In the genomic region with DNA sequence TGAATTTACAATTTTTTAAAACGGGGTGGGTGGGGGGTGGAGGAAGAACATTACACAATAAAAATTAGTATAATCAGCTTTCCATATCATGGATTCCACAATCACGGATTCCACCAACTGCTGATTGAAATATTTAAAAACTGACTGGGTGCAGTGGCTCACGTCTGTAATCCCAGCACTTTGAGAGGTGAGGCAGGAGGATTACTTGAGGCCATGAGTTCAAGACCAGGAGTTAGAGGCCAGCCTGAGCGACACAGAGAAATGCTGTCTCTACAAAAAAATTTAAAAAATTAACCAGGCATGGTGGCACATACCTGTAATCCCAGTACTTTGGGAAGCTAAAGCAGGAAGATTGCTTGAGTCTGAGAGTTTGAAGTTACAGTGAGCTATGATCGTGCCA, we compare ENCODE assay signal across 23 cellular contexts.
"Had no signal": no experiment of that assay in that cellular context is flagged by ENCODE, and none has a peak within 500 bp of the region (broad histone marks: within the 10 kb centered on the region; RNA-seq: fewer than 3 reads in every experiment).

No MANE protein-coding gene starts in this region.

- H3K36me3 ChIP-seq: stomach, suprapubic skin, thoracic aorta, thyroid gland, tibial artery, tibial nerve, transverse colon, upper lobe of left lung, upper lobe of right lung, uterus, vagina had no signal

- H3K9me3 ChIP-seq: stomach, suprapubic skin, testis, thoracic aorta, thyroid gland, tibial artery, tibial nerve, transverse colon, upper lobe of left lung, upper lobe of right lung, uterus, vagina had no signal

- H3K4me1 ChIP-seq: stomach, suprapubic skin, testis, tibial artery, tibial nerve, transverse colon, upper lobe of left lung, upper lobe of right lung, uterus, vagina had no signal

- H3K4me3 ChIP-seq: stomach, suprapubic skin, testis, thoracic aorta, thyroid gland, tibial artery, tibial nerve, transverse colon, upper lobe of left lung, upper lobe of right lung, uterus, vagina had no signal

- H3K27me3 ChIP-seq: stomach, suprapubic skin, testis, thyroid gland, tibial artery, tibial nerve, transverse colon, upper lobe of left lung, upper lobe of right lung, uterus, vagina had no signal

- H3K27ac ChIP-seq: stomach, suprapubic skin, testis, thoracic aorta, thyroid gland, tibial artery, tibial nerve, transverse colon, upper lobe of left lung, upper lobe of right lung, uterus, vagina had no signal

- DNase-seq: stimulated activated CD4-positive, alpha-beta T cell treated with anti-CD3 and anti-CD28 coated beads, Interleukin-2, amount 100 ng/mL, for 48 hours; stimulated activated CD4-positive, alpha-beta T cell treated with anti-CD3 and anti-CD28 coated beads, Interleukin-4, amount 100 ng/mL, for 1 hour; stimulated activated CD4-positive, alpha-beta T cell treated with anti-CD3 and anti-CD28 coated beads, Interleukin-4, amount 100 ng/mL, for 24 hours; stimulated activated CD4-positive, alpha-beta T cell treated with anti-CD3 and anti-CD28 coated beads, Interleukin-4, amount 100 ng/mL, for 4 hours; stimulated activated CD8-positive, alpha-beta memory T cell treated with anti-CD3 and anti-CD28 coated beads, Interleukin-4, amount 100 ng/mL, for 48 hours; stimulated activated naive B cell treated with anti-CD40 and anti-IgM and Interleukin-4, amounts not matched to agents 10 μg/mL and 1 μg/mL and 100 μg/mL, for 72 hours; stimulated activated naive CD4-positive, alpha-beta T cell; stimulated activated naive CD4-positive, alpha-beta T cell treated with Interleukin-2 at 50 U/mL for 16 hours; stimulated activated naive CD8-positive, alpha-beta T cell treated with anti-CD3 and anti-CD28 coated beads, Interleukin-15, amount 100 ng/mL, for 72 hours; stimulated activated naive CD8-positive, alpha-beta T cell treated with anti-CD3 and anti-CD28 coated beads, Interleukin-15, Interleukin-2, amounts not matched to agents 100 U/mL and 50 U/mL, for 24 hours; stomach; substantia nigra; testis; thyroid gland; tibial artery; transverse colon; upper lobe of left lung; upper lobe of right lung; uterus had no signal
